In genomic region chr9:129613520-129614175, GRCh38 we compare ENCODE assay signal across 13 cellular contexts. TPM values are rescaled to one million over a fixed set of nuclear protein-coding genes. Genes with fewer than 3 reads are reported as not detected.
A peak's percentile ranks its signal among the peaks of the same experiment; 100 is the strongest.
DNase-seq lines count a peak whose midpoint lies in the region; ATAC-seq and TF ChIP-seq lines count a peak whose summit lies in the region.
"Had no signal": no experiment of that assay in that cellular context is flagged by ENCODE, and none has a peak within 500 bp of the region (broad histone marks: within the 10 kb centered on the region; RNA-seq: fewer than 3 reads in every experiment).

No MANE protein-coding gene starts in this region.

- H4K91ac ChIP-seq in IMR-90 (ENCODE audit: insufficient read depth, low read depth, low read length) = no peak overlapping the region

- DNase-seq in A172 (ENCODE audit: low spot score) = peak; percentile 42
- DNase-seq in IMR-90 = no peak
- DNase-seq in dorsolateral prefrontal cortex = peak; percentile 71 to 93 (median 90)
- DNase-seq in nephron progenitor cell = peak; percentile 54
- no peak for DNase-seq in stimulated activated naive CD4-positive, alpha-beta T cell (lab: John Stamatoyannopoulos, UW)
- DNase-seq in activated CD4-positive, alpha-beta memory T cell treated with anti-CD3 and anti-CD28 coated beads, Interleukin-2, amount 10 ng/mL, durations not matched to agents 7 days and 5 days = no peak
- DNase-seq: left cardiac atrium, NCI-H2171 had no signal

- BruUV-seq in IMR-90 (replicated peaks; lab: Mats Ljungman, UMichigan) = no TSS peak

- no peak overlapping the region for H4K8ac ChIP-seq in IMR-90 (ENCODE audit: low read depth in 2 of 2, low read length in 2 of 2)

- in situ Hi-C loops in IMR-90 (cut with MboI; ENCODE audit: low sequenced_read_pairs) = no loop called here

- H3K27me3 Mint-ChIP-seq in nephron progenitor cell (ENCODE audit: low read depth, poor library complexity) = peaks cover 7% of the 10 kb centered on the region
- H3K27me3 Mint-ChIP-seq in activated CD4-positive, alpha-beta memory T cell treated with anti-CD3 and anti-CD28 coated beads, Interleukin-2, amount 10 ng/mL, durations not matched to agents 7 days and 5 days = peaks cover 12% of the 10 kb centered on the region

- H3K79me1 ChIP-seq in IMR-90 (ENCODE audit: low read depth in 1 of 2, low read length in 2 of 2) = peaks cover 0 to 12% of the 10 kb centered on the region in 2 experiments; a peak in 2 of 4 replicates

- H3K4me1 ChIP-seq in IMR-90 (ENCODE audit: control insufficient read depth, insufficient read depth, low read length) = peaks cover 12% of the 10 kb centered on the region

- no peak overlapping the region for H2AFZ ChIP-seq in IMR-90 (replicated peaks; ENCODE audit: low read length, poor library complexity)

- no peaks in the 10 kb centered on the region; the same call in 1 of the 2 replicates for H3K9me1 ChIP-seq in IMR-90 (ENCODE audit: insufficient read depth, low read length)

- ATAC-seq in IMR-90 (ENCODE audit: low read depth) (no peak), HG03196 (IDR thresholded peaks at IDR 0.05; ENCODE audit: unreplicated experiment) (no peak), GM21367 (IDR thresholded peaks at IDR 0.05; ENCODE audit: unreplicated experiment) (no peak)

- H2BK15ac ChIP-seq in IMR-90 (ENCODE audit: low read depth, low read length) = no peak overlapping the region

- H2BK20ac ChIP-seq in IMR-90 (ENCODE audit: low read depth, low read length) = no peak overlapping the region

- no peak overlapping the region for H3K4me2 ChIP-seq in IMR-90 (ENCODE audit: low read depth, low read length)

- H3K27me3 ChIP-seq in IMR-90 (ENCODE audit: control insufficient read depth, insufficient read depth, low read length) (no peaks in the 10 kb centered on the region), dorsolateral prefrontal cortex (no peaks in the 10 kb centered on the region)
- H3K27me3 ChIP-seq: ovary, upper lobe of left lung had no signal

- H3K9ac ChIP-seq in IMR-90 (ENCODE audit: low read depth, low read length) = no peak overlapping the region

- H3K4me3 ChIP-seq in IMR-90 (ENCODE audit: insufficient read depth, low read depth, low read length) (no peak overlapping the region), dorsolateral prefrontal cortex (peak overlapping the region in 43 of 59 donors; percentile 0 to 43 (median 28))
- H3K4me3 ChIP-seq: ovary, upper lobe of left lung had no signal

- no peaks in the 10 kb centered on the region for H3K9me3 Mint-ChIP-seq in nephron progenitor cell
- H3K9me3 Mint-ChIP-seq in activated CD4-positive, alpha-beta memory T cell treated with anti-CD3 and anti-CD28 coated beads, Interleukin-2, amount 10 ng/mL, durations not matched to agents 7 days and 5 days = no peaks in the 10 kb centered on the region

- no peaks in the 10 kb centered on the region for H4K20me1 ChIP-seq in IMR-90 (ENCODE audit: insufficient read depth, low read length)

- intact Hi-C loops in IMR-90 (cut with micrococcal nuclease) (loop anchor here (5.0 kb wide), 1 partner anchor 281 kb away; no protein-coding TSS in a partner anchor), dorsolateral prefrontal cortex (cut with DNase I) (loop anchor here (5.0 kb wide), 3 partner anchors 116 to 356 kb away; no protein-coding TSS in a partner anchor)

- no peak overlapping the region for H2BK5ac ChIP-seq in IMR-90 (ENCODE audit: low read depth, low read length, poor library complexity, severe bottlenecking)

- H3K27ac ChIP-seq in IMR-90 (ENCODE audit: insufficient read depth, low read length) (no peak overlapping the region), dorsolateral prefrontal cortex (peak overlapping the region; percentile 74 to 98 (median 94))
- H3K27ac ChIP-seq: ovary, upper lobe of left lung had no signal

- no peaks in the 10 kb centered on the region for H3K36me3 Mint-ChIP-seq in nephron progenitor cell (ENCODE audit: low read depth)
- no peaks in the 10 kb centered on the region for H3K36me3 Mint-ChIP-seq in activated CD4-positive, alpha-beta memory T cell treated with anti-CD3 and anti-CD28 coated beads, Interleukin-2, amount 10 ng/mL, durations not matched to agents 7 days and 5 days (ENCODE audit: low read depth)

- 68% methylated on average over 3 of the region's 19 CpGs; no CpG with 5 or more reads in 1 of the 2 experiments for WGBS in IMR-90 (ENCODE audit: extremely low coverage in 2 of 2, insufficient read length in 1 of 2), 2 experiments

- H3K56ac ChIP-seq in IMR-90 (ENCODE audit: extremely low read depth, insufficient read depth, low read length) = no peak overlapping the region

- peak overlapping the region; percentile 27; the same call in 1 of the 2 replicates for H2AK5ac ChIP-seq in IMR-90 (ENCODE audit: low read depth, low read length)

- H3K36me3 ChIP-seq in IMR-90 (ENCODE audit: control insufficient read depth, insufficient read depth, low read length) = no peaks in the 10 kb centered on the region
- H3K36me3 ChIP-seq: ovary, upper lobe of left lung had no signal

- no peak overlapping the region for H3K4ac ChIP-seq in IMR-90 (ENCODE audit: low read depth, low read length)

- peak overlapping the region; percentile 64 for H3K27ac Mint-ChIP-seq in nephron progenitor cell
- H3K27ac Mint-ChIP-seq in activated CD4-positive, alpha-beta memory T cell treated with anti-CD3 and anti-CD28 coated beads, Interleukin-2, amount 10 ng/mL, durations not matched to agents 7 days and 5 days = no peak overlapping the region
- H3K27ac Mint-ChIP-seq: CD14-positive monocyte had no signal

- TF ChIP-seq CTCF in IMR-90 (conservative IDR thresholded peaks at IDR 0.05; ENCODE audit: low read depth, low read length) = no peak
- TF ChIP-seq CTCF in dorsolateral prefrontal cortex (IDR thresholded peaks at IDR 0.05 in 54 of 56, conservative IDR thresholded peaks at IDR 0.05 in 2 of 56; ENCODE audit: low read depth in 1 of 56, partially characterized antibody in 56 of 56) = peak in 47 of 56 donors; percentile 5 to 63 (median 40)
- no peak for TF ChIP-seq CTCF in nephron progenitor cell (IDR thresholded peaks at IDR 0.05)

- no peak overlapping the region for H4K5ac ChIP-seq in IMR-90 (ENCODE audit: low read depth, low read length)

- peaks cover 34% of the 10 kb centered on the region for H3K4me1 Mint-ChIP-seq in nephron progenitor cell
- peaks cover 17% of the 10 kb centered on the region for H3K4me1 Mint-ChIP-seq in activated CD4-positive, alpha-beta memory T cell treated with anti-CD3 and anti-CD28 coated beads, Interleukin-2, amount 10 ng/mL, durations not matched to agents 7 days and 5 days

- H3K9me3 ChIP-seq in IMR-90 (ENCODE audit: control insufficient read depth, insufficient read depth, low read length) = no peaks in the 10 kb centered on the region
- H3K9me3 ChIP-seq: ovary, upper lobe of left lung had no signal

- H3K18ac ChIP-seq in IMR-90 (ENCODE audit: low read depth, low read length) = no peak overlapping the region

- POLR2A ChIA-PET in IMR-90 (lab: Charles Lee; ENCODE audit: unreplicated experiment) = no interaction called here
- POLR2A ChIA-PET in activated CD4-positive, alpha-beta memory T cell treated with anti-CD3 and anti-CD28 coated beads, Interleukin-2, amount 10 ng/mL, durations not matched to agents 7 days and 5 days (lab: Charles Lee) = no interaction called here

- dilution Hi-C loops in IMR-90 (cut with HindIII; ENCODE audit: low sequenced_read_pairs, unreplicated experiment) = no loop called here

- H2BK120ac ChIP-seq in IMR-90 (ENCODE audit: low read depth, low read length) = no peak overlapping the region

- H3K4me3 Mint-ChIP-seq in nephron progenitor cell = no peak overlapping the region
- no peak overlapping the region for H3K4me3 Mint-ChIP-seq in activated CD4-positive, alpha-beta memory T cell treated with anti-CD3 and anti-CD28 coated beads, Interleukin-2, amount 10 ng/mL, durations not matched to agents 7 days and 5 days
- H3K4me3 Mint-ChIP-seq: CD14-positive monocyte had no signal

- CTCF ChIA-PET in IMR-90 (lab: Yijun Ruan, JAX) = interaction anchor here (0.5 to 1.7 kb wide), 3 partner anchors 11 to 481 kb away, joined by 3 to 7 read pairs (median 4); no protein-coding TSS in a partner anchor
- CTCF ChIA-PET in activated CD4-positive, alpha-beta memory T cell treated with anti-CD3 and anti-CD28 coated beads, Interleukin-2, amount 10 ng/mL, durations not matched to agents 7 days and 5 days (lab: Charles Lee) = interaction anchor here (0.8 to 3.7 kb wide), 5 partner anchors 11 to 482 kb away, joined by 3 to 18 read pairs (median 4); partner anchors contain the start of gene NTMT1

- H3K23ac ChIP-seq in IMR-90 (ENCODE audit: low read depth, low read length) = no peak overlapping the region

- TF ChIP-seq RAD21 in IMR-90 (IDR thresholded peaks at IDR 0.05; ENCODE audit: low read length) = no peak

- H3K14ac ChIP-seq in IMR-90 (replicated peaks; ENCODE audit: low read depth, low read length) = no peak overlapping the region

- no peak for TF ChIP-seq POLR2A in IMR-90 (IDR thresholded peaks at IDR 0.05; ENCODE audit: low read depth, low read length)

- H2AK9ac ChIP-seq in IMR-90 (replicated peaks; ENCODE audit: low read depth, low read length, poor library complexity) = peak overlapping the region; percentile 78

RNA-seq across cellular contexts. Expression of gene C9orf50, which starts 7.3 kb away (rescaled TPM):
- not detected in 2 replicates for total RNA-seq in A172 (2014; rRNA removed; shearing (Covaris generic))
- not detected in 2 replicates for total RNA-seq in IMR-90 (2012; rRNA removed)
- 0.09 and 0.20 TPM in 2 replicates for polyA plus RNA-seq in IMR-90 (2012; rRNA removed)
- 0.06 and 0.19 TPM in 2 replicates for polyA plus RNA-seq in IMR-90 (2012; cell fraction: cytosol; rRNA removed)
- polyA plus RNA-seq in IMR-90 (2012; cell fraction: nucleus; rRNA removed; ENCODE audit: low replicate concordance) = 0.42 and 0.54 TPM in 2 replicates
- 1 to 10 TPM in 55 of 120 experiments, under 1 TPM in 47, not detected in 18; 0.18 to 3.1 (median 1.0) TPM for total RNA-seq in dorsolateral prefrontal cortex
- not detected for total RNA-seq in activated CD4-positive, alpha-beta memory T cell treated with anti-CD3 and anti-CD28 coated beads, Interleukin-2, amount 10 ng/mL, durations not matched to agents 7 days and 5 days
- total RNA-seq: left cardiac atrium, upper lobe of left lung had no signal
- polyA plus RNA-seq: CD14-positive monocyte had no signal

RNA-seq across cellular contexts. Expression of gene NTMT1, which starts 12.3 kb away (rescaled TPM):
- total RNA-seq in A172 (2014; rRNA removed; shearing (Covaris generic)) = 26.9 and 43.8 TPM in 2 replicates
- total RNA-seq in IMR-90 (2012; rRNA removed) (67.8 and 68.1 TPM in 2 replicates), dorsolateral prefrontal cortex (10 to 100 TPM; 22.2 to 45.4 (median 32.9) TPM)
- polyA plus RNA-seq in IMR-90 (2012; rRNA removed) = 88.1 and 108 TPM in 2 replicates
- polyA plus RNA-seq in IMR-90 (2012; cell fraction: cytosol; rRNA removed) = 57.5 and 92.6 TPM in 2 replicates
- polyA plus RNA-seq in IMR-90 (2012; cell fraction: nucleus; rRNA removed; ENCODE audit: low replicate concordance) = 56.2 and 66.4 TPM in 2 replicates
- total RNA-seq in activated CD4-positive, alpha-beta memory T cell treated with anti-CD3 and anti-CD28 coated beads, Interleukin-2, amount 10 ng/mL, durations not matched to agents 7 days and 5 days = 10 to 100 TPM; 34.2 to 38.7 TPM

RNA-seq across cellular contexts. Expression of gene ASB6, which starts 28.3 kb away (rescaled TPM):
- 13.9 and 14.4 TPM in 2 replicates for total RNA-seq in A172 (2014; rRNA removed; shearing (Covaris generic))
- total RNA-seq in IMR-90 (2012; rRNA removed) (9.4 and 9.7 TPM in 2 replicates), dorsolateral prefrontal cortex (10 to 100 TPM; 20.5 to 43.2 (median 32.5) TPM)
- 28.9 and 31.4 TPM in 2 replicates for polyA plus RNA-seq in IMR-90 (2012; rRNA removed)
- polyA plus RNA-seq in IMR-90 (2012; cell fraction: cytosol; rRNA removed) = 22.2 and 27.8 TPM in 2 replicates
- polyA plus RNA-seq in IMR-90 (2012; cell fraction: nucleus; rRNA removed; ENCODE audit: low replicate concordance) = 42.0 and 79.1 TPM in 2 replicates
- total RNA-seq in activated CD4-positive, alpha-beta memory T cell treated with anti-CD3 and anti-CD28 coated beads, Interleukin-2, amount 10 ng/mL, durations not matched to agents 7 days and 5 days = 10 to 100 TPM; 22.5 to 23.4 TPM

RNA-seq across cellular contexts. Expression of gene PRRX2, which starts 51.8 kb away (rescaled TPM):
- not detected in 2 replicates for total RNA-seq in A172 (2014; rRNA removed; shearing (Covaris generic))
- total RNA-seq in IMR-90 (2012; rRNA removed) = 12.7 and 13.1 TPM in 2 replicates
- 35.5 and 45.9 TPM in 2 replicates for polyA plus RNA-seq in IMR-90 (2012; rRNA removed)
- 19.5 and 46.6 TPM in 2 replicates for polyA plus RNA-seq in IMR-90 (2012; cell fraction: cytosol; rRNA removed)
- polyA plus RNA-seq in IMR-90 (2012; cell fraction: nucleus; rRNA removed; ENCODE audit: low replicate concordance) = 10.2 and 29.0 TPM in 2 replicates
- 1 to 10 TPM in 4 of 120 experiments, under 1 TPM in 37, not detected in 79; 0.33 to 1.6 (median 0.47) TPM for total RNA-seq in dorsolateral prefrontal cortex
- not detected for total RNA-seq in activated CD4-positive, alpha-beta memory T cell treated with anti-CD3 and anti-CD28 coated beads, Interleukin-2, amount 10 ng/mL, durations not matched to agents 7 days and 5 days
- polyA plus RNA-seq: CD14-positive monocyte had no signal

Comparison
In these comparisons a context has a peak if more than half of its experiments do, and no peak if none do; other contexts are left out.
1. DNase-seq: peak in A172 (single experiment), dorsolateral prefrontal cortex (10 of 10) and nephron progenitor cell (single experiment); none in IMR-90 (single experiment), stimulated activated naive CD4-positive, alpha-beta T cell (0 of 6) and activated CD4-positive, alpha-beta memory T cell treated with anti-CD3 and anti-CD28 coated beads, Interleukin-2, amount 10 ng/mL, durations not matched to agents 7 days and 5 days (single experiment).
2. CTCF ChIP-seq: peak in dorsolateral prefrontal cortex (47 of 56); none in IMR-90 (single experiment) and nephron progenitor cell (single experiment).